ENCODE assay signal across 7 cellular contexts in genomic region chr5:32537437-32538029, GRCh38. TPM values are rescaled to one million over a fixed set of nuclear protein-coding genes. Genes with fewer than 3 reads are reported as not detected.
DNase-seq lines count a peak whose midpoint lies in the region; ATAC-seq and TF ChIP-seq lines count a peak whose summit lies in the region.
"Not testable (repeated sequence)": the region's sequence is repeated elsewhere in the genome, so short reads cannot be mapped to it uniquely, and the experiment has no call there.

No MANE protein-coding gene starts in this region.

- DNase-seq in GM12865 (ENCODE audit: low read depth) = peak; percentile 59
- peak; percentile 16 for DNase-seq in MG63
- peak; percentile 13 for DNase-seq in SW480 (ENCODE audit: low spot score)
- peak; percentile 42 for DNase-seq in amniotic stem cell (lab: John Stamatoyannopoulos, UW)
- DNase-seq in iris pigment epithelial cell (ENCODE audit: low read depth) = peak; percentile 89

- H3K27me3 ChIP-seq in MG63 = not testable (repeated sequence)

- ATAC-seq in GM21447 (IDR thresholded peaks at IDR 0.05; ENCODE audit: unreplicated experiment) (peak; percentile 18), HG03045 (IDR thresholded peaks at IDR 0.05; ENCODE audit: unreplicated experiment) (peak; percentile 9)

- not testable (repeated sequence) for H3K9me3 ChIP-seq in MG63

- not testable (repeated sequence) for H3K36me3 ChIP-seq in MG63

- not testable (repeated sequence) for TF ChIP-seq CTCF in GM12865 (IDR thresholded peaks at IDR 0.05; ENCODE audit: insufficient read depth, low read depth, low read length, missing control alignments)

- not testable (repeated sequence) for H3K4me3 ChIP-seq in GM12865 (ENCODE audit: low read depth, low read length); MG63

RNA-seq across cellular contexts. Expression of gene SUB1, which starts 47.8 kb away (rescaled TPM):
- total RNA-seq in MG63 (2014; rRNA removed; shearing (Covaris generic); ENCODE audit: low replicate concordance) = 406 and 640 TPM in 2 replicates

Comparison
In these comparisons a context has a peak if more than half of its experiments do, and no peak if none do; other contexts are left out.
1. DNase-seq: peak in every context shown above with its lines; median percentile 89 in iris pigment epithelial cell; 59 in GM12865; 42 in amniotic stem cell; 16 in MG63; 13 in SW480.